In genomic region chr4:144696376-144696775, GRCh38 we compare ENCODE assay signal across 7 cellular contexts. TPM values are rescaled to one million over a fixed set of nuclear protein-coding genes. Genes with fewer than 3 reads are reported as not detected.
"Had no signal": no experiment of that assay in that cellular context is flagged by ENCODE, and none has a peak within 500 bp of the region (broad histone marks: within the 10 kb centered on the region; RNA-seq: fewer than 3 reads in every experiment).

No MANE protein-coding gene starts in this region.

- ATAC-seq: HepG2, K562 had no signal

- H3K4me3 ChIP-seq: K562 had no signal

- FAIRE-seq: HepG2, HTR-8/SVneo, K562 had no signal

- DNase-seq: IMR-90, KBM-7, KG1 had no signal

RNA-seq across cellular contexts. Expression of gene HHIP, which starts 50.4 kb away (rescaled TPM):
- total RNA-seq: HepG2, HT-29 had no signal
